Comparison of ENCODE assay signal across 1 cellular context in the genomic region with DNA sequence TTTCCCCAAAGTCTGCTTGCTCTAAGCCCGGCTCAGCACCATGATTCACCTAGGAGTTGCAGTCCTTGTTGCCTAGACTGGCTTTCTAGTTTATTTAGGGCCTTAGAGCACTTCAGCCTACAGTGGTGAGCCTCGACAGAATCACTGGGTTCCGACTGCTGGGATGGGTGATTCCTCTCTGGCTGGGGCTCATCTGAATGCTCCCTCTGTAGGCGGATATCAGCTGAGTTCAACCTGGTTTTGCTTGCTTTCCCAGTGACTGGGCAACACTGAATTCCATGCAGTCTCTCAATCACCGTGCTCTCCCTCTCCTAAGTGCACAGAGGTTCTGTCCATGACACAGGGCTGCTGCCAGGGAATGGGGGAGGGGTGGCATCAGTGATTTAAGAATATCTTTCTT.
TF ChIP-seq lines count a peak whose summit lies in the region.

No MANE protein-coding gene starts in this region.

TF ChIP-seq in GM23338, 12 proteins besides CTCF, POLR2A, EP300 and RAD21 (continued from another document):
- TF ChIP-seq, protein P1, sequence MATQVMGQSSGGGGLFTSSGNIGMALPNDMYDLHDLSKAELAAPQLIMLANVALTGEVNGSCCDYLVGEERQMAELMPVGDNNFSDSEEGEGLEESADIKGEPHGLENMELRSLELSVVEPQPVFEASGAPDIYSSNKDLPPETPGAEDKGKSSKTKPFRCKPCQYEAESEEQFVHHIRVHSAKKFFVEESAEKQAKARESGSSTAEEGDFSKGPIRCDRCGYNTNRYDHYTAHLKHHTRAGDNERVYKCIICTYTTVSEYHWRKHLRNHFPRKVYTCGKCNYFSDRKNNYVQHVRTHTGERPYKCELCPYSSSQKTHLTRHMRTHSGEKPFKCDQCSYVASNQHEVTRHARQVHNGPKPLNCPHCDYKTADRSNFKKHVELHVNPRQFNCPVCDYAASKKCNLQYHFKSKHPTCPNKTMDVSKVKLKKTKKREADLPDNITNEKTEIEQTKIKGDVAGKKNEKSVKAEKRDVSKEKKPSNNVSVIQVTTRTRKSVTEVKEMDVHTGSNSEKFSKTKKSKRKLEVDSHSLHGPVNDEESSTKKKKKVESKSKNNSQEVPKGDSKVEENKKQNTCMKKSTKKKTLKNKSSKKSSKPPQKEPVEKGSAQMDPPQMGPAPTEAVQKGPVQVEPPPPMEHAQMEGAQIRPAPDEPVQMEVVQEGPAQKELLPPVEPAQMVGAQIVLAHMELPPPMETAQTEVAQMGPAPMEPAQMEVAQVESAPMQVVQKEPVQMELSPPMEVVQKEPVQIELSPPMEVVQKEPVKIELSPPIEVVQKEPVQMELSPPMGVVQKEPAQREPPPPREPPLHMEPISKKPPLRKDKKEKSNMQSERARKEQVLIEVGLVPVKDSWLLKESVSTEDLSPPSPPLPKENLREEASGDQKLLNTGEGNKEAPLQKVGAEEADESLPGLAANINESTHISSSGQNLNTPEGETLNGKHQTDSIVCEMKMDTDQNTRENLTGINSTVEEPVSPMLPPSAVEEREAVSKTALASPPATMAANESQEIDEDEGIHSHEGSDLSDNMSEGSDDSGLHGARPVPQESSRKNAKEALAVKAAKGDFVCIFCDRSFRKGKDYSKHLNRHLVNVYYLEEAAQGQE (IDR thresholded peaks at IDR 0.05; ENCODE audit: unreplicated experiment) = no peak
- TF ChIP-seq POLR2AphosphoS5 (IDR thresholded peaks at IDR 0.05; ENCODE audit: low read depth) = no peak
- TF ChIP-seq ZNF331 (CRISPR knock-in tag; IDR thresholded peaks at IDR 0.05; ENCODE audit: low read depth) = no peak
- TF ChIP-seq STAT1 (IDR thresholded peaks at IDR 0.05; ENCODE audit: unreplicated experiment) = no peak
- no peak for TF ChIP-seq NANOG (IDR thresholded peaks at IDR 0.05; ENCODE audit: borderline replicate concordance)
- TF ChIP-seq, protein P2, sequence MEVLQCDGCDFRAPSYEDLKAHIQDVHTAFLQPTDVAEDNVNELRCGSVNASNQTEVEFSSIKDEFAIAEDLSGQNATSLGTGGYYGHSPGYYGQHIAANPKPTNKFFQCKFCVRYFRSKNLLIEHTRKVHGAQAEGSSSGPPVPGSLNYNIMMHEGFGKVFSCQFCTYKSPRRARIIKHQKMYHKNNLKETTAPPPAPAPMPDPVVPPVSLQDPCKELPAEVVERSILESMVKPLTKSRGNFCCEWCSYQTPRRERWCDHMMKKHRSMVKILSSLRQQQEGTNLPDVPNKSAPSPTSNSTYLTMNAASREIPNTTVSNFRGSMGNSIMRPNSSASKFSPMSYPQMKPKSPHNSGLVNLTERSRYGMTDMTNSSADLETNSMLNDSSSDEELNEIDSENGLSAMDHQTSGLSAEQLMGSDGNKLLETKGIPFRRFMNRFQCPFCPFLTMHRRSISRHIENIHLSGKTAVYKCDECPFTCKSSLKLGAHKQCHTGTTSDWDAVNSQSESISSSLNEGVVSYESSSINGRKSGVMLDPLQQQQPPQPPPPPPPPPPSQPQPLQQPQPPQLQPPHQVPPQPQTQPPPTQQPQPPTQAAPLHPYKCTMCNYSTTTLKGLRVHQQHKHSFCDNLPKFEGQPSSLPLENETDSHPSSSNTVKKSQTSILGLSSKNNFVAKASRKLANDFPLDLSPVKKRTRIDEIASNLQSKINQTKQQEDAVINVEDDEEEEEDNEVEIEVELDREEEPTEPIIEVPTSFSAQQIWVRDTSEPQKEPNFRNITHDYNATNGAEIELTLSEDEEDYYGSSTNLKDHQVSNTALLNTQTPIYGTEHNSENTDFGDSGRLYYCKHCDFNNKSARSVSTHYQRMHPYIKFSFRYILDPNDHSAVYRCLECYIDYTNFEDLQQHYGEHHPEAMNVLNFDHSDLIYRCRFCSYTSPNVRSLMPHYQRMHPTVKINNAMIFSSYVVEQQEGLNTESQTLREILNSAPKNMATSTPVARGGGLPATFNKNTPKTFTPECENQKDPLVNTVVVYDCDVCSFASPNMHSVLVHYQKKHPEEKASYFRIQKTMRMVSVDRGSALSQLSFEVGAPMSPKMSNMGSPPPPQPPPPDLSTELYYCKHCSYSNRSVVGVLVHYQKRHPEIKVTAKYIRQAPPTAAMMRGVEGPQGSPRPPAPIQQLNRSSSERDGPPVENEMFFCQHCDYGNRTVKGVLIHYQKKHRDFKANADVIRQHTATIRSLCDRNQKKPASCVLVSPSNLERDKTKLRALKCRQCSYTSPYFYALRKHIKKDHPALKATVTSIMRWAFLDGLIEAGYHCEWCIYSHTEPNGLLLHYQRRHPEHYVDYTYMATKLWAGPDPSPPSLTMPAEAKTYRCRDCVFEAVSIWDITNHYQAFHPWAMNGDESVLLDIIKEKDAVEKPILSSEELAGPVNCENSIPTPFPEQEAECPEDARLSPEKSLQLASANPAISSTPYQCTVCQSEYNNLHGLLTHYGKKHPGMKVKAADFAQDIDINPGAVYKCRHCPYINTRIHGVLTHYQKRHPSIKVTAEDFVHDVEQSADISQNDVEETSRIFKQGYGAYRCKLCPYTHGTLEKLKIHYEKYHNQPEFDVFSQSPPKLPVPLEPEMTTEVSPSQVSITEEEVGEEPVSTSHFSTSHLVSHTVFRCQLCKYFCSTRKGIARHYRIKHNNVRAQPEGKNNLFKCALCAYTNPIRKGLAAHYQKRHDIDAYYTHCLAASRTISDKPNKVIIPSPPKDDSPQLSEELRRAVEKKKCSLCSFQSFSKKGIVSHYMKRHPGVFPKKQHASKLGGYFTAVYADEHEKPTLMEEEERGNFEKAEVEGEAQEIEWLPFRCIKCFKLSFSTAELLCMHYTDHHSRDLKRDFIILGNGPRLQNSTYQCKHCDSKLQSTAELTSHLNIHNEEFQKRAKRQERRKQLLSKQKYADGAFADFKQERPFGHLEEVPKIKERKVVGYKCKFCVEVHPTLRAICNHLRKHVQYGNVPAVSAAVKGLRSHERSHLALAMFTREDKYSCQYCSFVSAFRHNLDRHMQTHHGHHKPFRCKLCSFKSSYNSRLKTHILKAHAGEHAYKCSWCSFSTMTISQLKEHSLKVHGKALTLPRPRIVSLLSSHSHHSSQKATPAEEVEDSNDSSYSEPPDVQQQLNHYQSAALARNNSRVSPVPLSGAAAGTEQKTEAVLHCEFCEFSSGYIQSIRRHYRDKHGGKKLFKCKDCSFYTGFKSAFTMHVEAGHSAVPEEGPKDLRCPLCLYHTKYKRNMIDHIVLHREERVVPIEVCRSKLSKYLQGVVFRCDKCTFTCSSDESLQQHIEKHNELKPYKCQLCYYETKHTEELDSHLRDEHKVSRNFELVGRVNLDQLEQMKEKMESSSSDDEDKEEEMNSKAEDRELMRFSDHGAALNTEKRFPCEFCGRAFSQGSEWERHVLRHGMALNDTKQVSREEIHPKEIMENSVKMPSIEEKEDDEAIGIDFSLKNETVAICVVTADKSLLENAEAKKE (CRISPR knock-in tag; IDR thresholded peaks at IDR 0.05) = no peak
- no peak for TF ChIP-seq ZNF114 (CRISPR knock-in tag; IDR thresholded peaks at IDR 0.05)
- no peak for TF ChIP-seq CREB1 (CRISPR knock-in tag; IDR thresholded peaks at IDR 0.05; ENCODE audit: low read depth)
- TF ChIP-seq JUNB (IDR thresholded peaks at IDR 0.05; ENCODE audit: unreplicated experiment) = no peak
